9 cellular contexts compared by ENCODE assay signal in the genomic region with DNA sequence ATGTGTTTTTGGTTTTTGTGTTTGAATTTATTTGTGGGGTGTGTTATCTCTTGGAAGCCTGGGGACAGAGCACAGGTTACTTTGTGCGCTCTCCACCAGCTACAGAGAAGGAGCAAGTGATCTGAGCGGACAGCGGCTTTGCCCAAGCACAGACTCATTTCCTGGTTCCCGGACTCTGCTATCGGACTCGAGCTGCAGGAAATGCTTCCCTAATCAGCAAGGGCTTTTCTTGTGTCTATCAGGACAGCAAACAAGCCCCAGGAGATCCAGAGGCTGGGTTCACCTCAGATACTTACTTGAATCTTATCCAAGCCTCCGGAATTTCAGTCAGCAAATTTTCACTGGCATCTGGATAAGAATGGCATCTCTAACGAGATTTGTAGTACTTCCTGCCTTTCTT. TPM values are rescaled to one million over a fixed set of nuclear protein-coding genes. Genes with fewer than 3 reads are reported as not detected.
A peak's percentile ranks its signal among the peaks of the same experiment; 100 is the strongest.
DNase-seq lines count a peak whose midpoint lies in the region; ATAC-seq, FAIRE-seq and TF ChIP-seq lines count a peak whose summit lies in the region.
"Had no signal": no experiment of that assay in that cellular context is flagged by ENCODE, and none has a peak within 500 bp of the region (broad histone marks: within the 10 kb centered on the region; RNA-seq: fewer than 3 reads in every experiment).

No MANE protein-coding gene starts in this region.

- intact Hi-C loops in pancreas (cut with DNase I), result no loop called here

- WGBS in pancreas, 2 donors, result 1 to 2% methylated on average over 8 of the region's 8 CpGs

- no peaks in the 10 kb centered on the region for H3K27me3 ChIP-seq in RWPE2 (ENCODE audit: insufficient read depth, poor library complexity, severe bottlenecking)
- no peaks in the 10 kb centered on the region for H3K27me3 ChIP-seq in pancreas

- H3K4me3 ChIP-seq in RWPE2 (ENCODE audit: severe bottlenecking), result no peak overlapping the region
- H3K4me3 ChIP-seq in pancreas, result peak overlapping the region in 2 of 4 donors; percentile 17 to 31

- no peak for ATAC-seq in RWPE2 (ENCODE audit: low read depth)
- ATAC-seq in pancreas, result peak; percentile 88 to 90 (median 90)
- no peak for ATAC-seq in GM21717 (IDR thresholded peaks at IDR 0.05; ENCODE audit: unreplicated experiment)
- no peak for ATAC-seq in stimulated activated naive CD8-positive, alpha-beta T cell treated with anti-CD3 and anti-CD28 coated beads, Interleukin-15, Interleukin-2, amounts not matched to agents 100 U/mL and 50 U/mL, for 24 hours

- peak; percentile 69 for DNase-seq in Daoy (ENCODE audit: low read depth)
- DNase-seq in RWPE2 (ENCODE audit: low spot score), result no peak
- peak; percentile 12 for DNase-seq in fibroblast of the conjunctiva (ENCODE audit: low read depth)
- DNase-seq in pancreas, result peak; percentile 32 to 65 (median 46)
- DNase-seq in stimulated activated CD4-positive, alpha-beta T cell treated with anti-CD3 and anti-CD28 coated beads, Interleukin-4, amount 100 ng/mL, for 24 hours, result no peak
- no peak for DNase-seq in activated gamma-delta T cell treated with Interleukin-2 at 50 U/mL for 16 hours
- DNase-seq in stimulated activated naive CD8-positive, alpha-beta T cell treated with anti-CD3 and anti-CD28 coated beads, Interleukin-15, Interleukin-2, amounts not matched to agents 100 U/mL and 50 U/mL, for 24 hours, result no peak
- DNase-seq: NCI-H1694 treated with DMSO at 0.1 percent for 48 hours had no signal

- FAIRE-seq in pancreas (lab: Jason Lieb, UNC), result no peak

- peaks cover 35% of the 10 kb centered on the region for H3K4me1 ChIP-seq in RWPE2 (ENCODE audit: insufficient read depth, poor library complexity, severe bottlenecking)
- peaks cover 1 to 10% (median 4%) of the 10 kb centered on the region in 3 donors for H3K4me1 ChIP-seq in pancreas

- TF ChIP-seq CTCF in RWPE2 (IDR thresholded peaks at IDR 0.05; ENCODE audit: poor library complexity, severe bottlenecking), result no peak
- TF ChIP-seq CTCF in pancreas (IDR thresholded peaks at IDR 0.05), result no peak

- no peaks in the 10 kb centered on the region for H3K9me3 ChIP-seq in RWPE2 (ENCODE audit: severe bottlenecking)
- no peaks in the 10 kb centered on the region for H3K9me3 ChIP-seq in pancreas

- H3K27ac ChIP-seq in RWPE2 (ENCODE audit: poor library complexity, severe bottlenecking), result peak overlapping the region; percentile 64
- peak overlapping the region in 3 of 4 donors; percentile 40 to 59 (median 53) for H3K27ac ChIP-seq in pancreas

- H3K36me3 ChIP-seq in RWPE2 (ENCODE audit: low read depth) (no peaks in the 10 kb centered on the region), pancreas (no peaks in the 10 kb centered on the region)

RNA-seq across cellular contexts. Expression of a gene that starts 27.8 kb away (rescaled TPM):
- total RNA-seq in Daoy (2014; rRNA removed; shearing (Covaris generic)), result not detected in 2 replicates
- total RNA-seq in pancreas, result 10 to 100 TPM in 2 of 6 donors, 1 to 10 TPM in 4; 1.2 to 23.6 (median 4.7) TPM
- 1 to 10 TPM; 2.2 to 3.8 TPM for polyA plus RNA-seq in pancreas

Comparison
In these comparisons a context has a peak if more than half of its experiments do, and no peak if none do; other contexts are left out.
1. DNase-seq: peak in Daoy (single experiment), fibroblast of the conjunctiva (single experiment) and pancreas (6 of 6); none in RWPE2 (single experiment), stimulated activated CD4-positive, alpha-beta T cell treated with anti-CD3 and anti-CD28 coated beads, Interleukin-4, amount 100 ng/mL, for 24 hours (single experiment), activated gamma-delta T cell treated with Interleukin-2 at 50 U/mL for 16 hours (single experiment) and stimulated activated naive CD8-positive, alpha-beta T cell treated with anti-CD3 and anti-CD28 coated beads, Interleukin-15, Interleukin-2, amounts not matched to agents 100 U/mL and 50 U/mL, for 24 hours (single experiment).
2. ATAC-seq: peak in pancreas (4 of 4); none in RWPE2 (single experiment), GM21717 (single experiment) and stimulated activated naive CD8-positive, alpha-beta T cell treated with anti-CD3 and anti-CD28 coated beads, Interleukin-15, Interleukin-2, amounts not matched to agents 100 U/mL and 50 U/mL, for 24 hours (single experiment).